21 cellular contexts compared by ENCODE assay signal in genomic region chr20:61682114-61682997, GRCh38.
"Had no signal": no experiment of that assay in that cellular context is flagged by ENCODE, and none has a peak within 500 bp of the region (broad histone marks: within the 10 kb centered on the region; RNA-seq: fewer than 3 reads in every experiment).

No MANE protein-coding gene starts in this region.

- H3K4me3 ChIP-seq: heart right ventricle, left lung, lung, ovary, prostate gland, right atrium auricular region, tibial artery had no signal

- H3K4me1 Mint-ChIP-seq: activated T-helper 17 cell treated with anti-CD3 and anti-CD28 coated beads, Interleukin-2, amount 50 U/mL, for 72 hours; natural killer cell; T-cell; WTC11 had no signal

- H3K36me3 Mint-ChIP-seq: activated naive CD4-positive, alpha-beta T cell treated with anti-CD3 and anti-CD28 coated beads, Interleukin-2, amount 50 U/mL, for 72 hours; mesothelial cell of epicardium; natural killer cell; T-cell; WTC11 had no signal

- H3K27me3 ChIP-seq: ovary, right atrium auricular region had no signal

- ATAC-seq: activated naive CD4-positive, alpha-beta T cell treated with anti-CD3 and anti-CD28 coated beads, Interleukin-2, amount 50 U/mL, for 72 hours; activated T-helper 17 cell treated with anti-CD3 and anti-CD28 coated beads, Interleukin-2, amount 50 U/mL, for 72 hours; heart right ventricle; left lung; natural killer cell; T-cell; WTC11 had no signal

- H3K27me3 Mint-ChIP-seq: activated T-cell treated with anti-CD3 and anti-CD28 coated beads, Interleukin-2, amount 50 U/mL, for 24 hours; stimulated activated naive CD8-positive, alpha-beta T cell treated with anti-CD3 and anti-CD28 coated beads, Interleukin-15, Interleukin-2, amounts not matched to agents 100 ng/mL and 50 ng/mL, for 24 hours; T-cell had no signal

- FAIRE-seq: kidney had no signal

- H3K27ac Mint-ChIP-seq: activated naive CD4-positive, alpha-beta T cell treated with anti-CD3 and anti-CD28 coated beads, Interleukin-2, amount 50 U/mL, for 72 hours; activated T-cell treated with anti-CD3 and anti-CD28 coated beads, Interleukin-2, amount 50 U/mL, for 24 hours; activated T-helper 17 cell treated with anti-CD3 and anti-CD28 coated beads, Interleukin-2, amount 50 U/mL, for 72 hours; natural killer cell; stimulated activated naive CD8-positive, alpha-beta T cell treated with anti-CD3 and anti-CD28 coated beads, Interleukin-15, Interleukin-2, amounts not matched to agents 100 ng/mL and 50 ng/mL, for 24 hours; T-cell; T-helper 2 cell treated with Interferon-gamma antibody and Interleukin-4, amounts not matched to agents 5 μg/mL and 100 μg/mL, for 36 hours; WTC11 had no signal

- H3K9me3 ChIP-seq: heart right ventricle, ovary, prostate gland, right atrium auricular region, tibial artery had no signal

- H3K36me3 ChIP-seq: heart right ventricle, left lung, ovary, prostate gland, right atrium auricular region, tibial artery had no signal

- H3K9me3 Mint-ChIP-seq: activated T-cell treated with anti-CD3 and anti-CD28 coated beads, Interleukin-2, amount 50 U/mL, for 24 hours; activated T-helper 17 cell treated with anti-CD3 and anti-CD28 coated beads, Interleukin-2, amount 50 U/mL, for 72 hours; mesothelial cell of epicardium; stimulated activated naive CD8-positive, alpha-beta T cell treated with anti-CD3 and anti-CD28 coated beads, Interleukin-15, Interleukin-2, amounts not matched to agents 100 ng/mL and 50 ng/mL, for 24 hours; T-cell; T-helper 2 cell treated with Interferon-gamma antibody and Interleukin-4, amounts not matched to agents 5 μg/mL and 100 μg/mL, for 36 hours had no signal

- DNase-seq: activated T-cell treated with anti-CD3 and anti-CD28 coated beads, Interleukin-2, amount 50 U/mL, for 24 hours; aorta; cerebellar nuclear complex; cortex of kidney; heart right ventricle; natural killer cell; ovary; stimulated activated CD4-positive, alpha-beta T cell treated with anti-CD3 and anti-CD28 coated beads, Interleukin-1b, Interleukin-23, amount 100 ng/mL, for 48 hours; T-cell; tibial artery had no signal

- H3K4me3 Mint-ChIP-seq: activated T-cell treated with anti-CD3 and anti-CD28 coated beads, Interleukin-2, amount 50 U/mL, for 24 hours; activated T-helper 17 cell treated with anti-CD3 and anti-CD28 coated beads, Interleukin-2, amount 50 U/mL, for 72 hours; mesothelial cell of epicardium; natural killer cell; stimulated activated naive CD8-positive, alpha-beta T cell treated with anti-CD3 and anti-CD28 coated beads, Interleukin-15, Interleukin-2, amounts not matched to agents 100 ng/mL and 50 ng/mL, for 24 hours; T-cell; T-helper 2 cell treated with Interferon-gamma antibody and Interleukin-4, amounts not matched to agents 5 μg/mL and 100 μg/mL, for 36 hours; WTC11 had no signal

- H3K4me1 ChIP-seq: heart right ventricle, left lung, prostate gland, right atrium auricular region had no signal

- H3K27ac ChIP-seq: heart right ventricle, left lung, ovary, prostate gland, right atrium auricular region, tibial artery had no signal
